Comparison of ENCODE assay signal across 8 cellular contexts in the genomic region with DNA sequence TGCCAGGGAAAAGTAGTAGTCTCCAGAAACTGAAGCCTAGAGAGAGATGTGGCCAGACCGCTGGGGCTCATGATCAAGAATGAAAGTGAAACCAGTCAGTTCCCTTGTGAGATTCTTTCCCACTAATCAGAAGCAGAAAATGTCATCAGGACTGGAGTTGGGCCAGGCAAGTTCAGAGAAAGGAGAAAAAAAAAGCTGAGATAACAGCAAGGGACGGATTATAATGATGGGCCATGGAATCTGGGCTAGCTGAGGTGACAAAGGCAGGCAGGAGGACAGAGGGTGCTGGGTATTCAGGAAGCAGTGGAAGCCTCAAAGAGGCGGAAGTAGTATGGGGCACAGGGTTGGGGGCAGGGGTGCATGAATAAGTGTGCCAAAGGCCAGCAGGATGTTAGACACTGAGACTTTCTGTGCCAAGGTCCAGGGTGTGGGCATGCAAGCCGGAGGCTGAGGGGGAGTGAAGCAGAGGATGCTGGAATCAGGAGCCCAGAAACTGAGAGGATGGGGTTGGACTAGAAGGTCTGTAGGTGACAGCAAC. TPM values are rescaled to one million over a fixed set of nuclear protein-coding genes. Genes with fewer than 3 reads are reported as not detected.
DNase-seq lines count a peak whose midpoint lies in the region; ATAC-seq and TF ChIP-seq lines count a peak whose summit lies in the region.

No MANE protein-coding gene starts in this region.

- WGBS in urinary bladder, result 9% methylated on average over 4 of the region's 4 CpGs

- peak overlapping the region; percentile 75 for H3K27ac ChIP-seq in epithelial cell of prostate
- peak overlapping the region; percentile 54 for H3K27ac ChIP-seq in urinary bladder (ENCODE audit: low read depth)

- peaks cover 46% of the 10 kb centered on the region for H3K4me1 Mint-ChIP-seq in CD14-positive monocyte
- peaks cover 27 to 42% (median 40%) of the 10 kb centered on the region in 4 donors for H3K4me1 Mint-ChIP-seq in naive thymus-derived CD8-positive, alpha-beta T cell

- peak overlapping the region; percentile 31 for H3K4me3 ChIP-seq in urinary bladder (ENCODE audit: low read depth, low read length)

- peaks cover 0 to 6% (median 0%) of the 10 kb centered on the region in 7 donors for H3K9me3 Mint-ChIP-seq in CD14-positive monocyte
- no peaks in the 10 kb centered on the region for H3K9me3 Mint-ChIP-seq in naive thymus-derived CD8-positive, alpha-beta T cell

- peaks cover 0 to 32% (median 1%) of the 10 kb centered on the region in 3 donors for H3K27me3 Mint-ChIP-seq in CD14-positive monocyte (ENCODE audit: low read depth in 3 of 3)
- no peaks in the 10 kb centered on the region for H3K27me3 Mint-ChIP-seq in naive thymus-derived CD8-positive, alpha-beta T cell

- DNase-seq in CD14-positive monocyte (ENCODE audit: low spot score) (peak; percentile 64), NCI-H2029 (lab: John Stamatoyannopoulos, UW) (peak; percentile 22), epithelial cell of prostate (ENCODE audit: low read depth, low spot score) (no peak), NCI-H1048 (lab: John Stamatoyannopoulos, UW) (no peak)
- peak in 2 of 3 experiments; percentile 11 to 29 for DNase-seq in activated CD8-positive, alpha-beta memory T cell treated with anti-CD3 and anti-CD28 coated beads for 48 hours (ENCODE audit: low read depth in 2 of 3, low spot score in 2 of 3)
- DNase-seq in naive thymus-derived CD8-positive, alpha-beta T cell, result peak in 9 of 10 donors; percentile 7 to 69 (median 33)

- TF ChIP-seq CTCF in CD14-positive monocyte (IDR thresholded peaks at IDR 0.05), result no peak

- no peaks in the 10 kb centered on the region for H3K36me3 ChIP-seq in urinary bladder (ENCODE audit: insufficient read depth)

- intact Hi-C loops in CD14-positive monocyte (cut with micrococcal nuclease), result loop anchor here (5.0 to 10.0 kb wide), 4 partner anchors 60 to 100 kb away; partner anchors contain the start of genes ATP6AP2 (in 2 of the 2) and MED14 (in 1 of the 2)

- H3K27ac Mint-ChIP-seq in CD14-positive monocyte, result peak overlapping the region; percentile 97 to 98 (median 98)
- peak overlapping the region; percentile 93 to 99 (median 95) for H3K27ac Mint-ChIP-seq in naive thymus-derived CD8-positive, alpha-beta T cell

- ATAC-seq in GM19467 (IDR thresholded peaks at IDR 0.05; ENCODE audit: unreplicated experiment), result peak; percentile 35
- ATAC-seq in naive thymus-derived CD8-positive, alpha-beta T cell, result peak; percentile 53 to 55

- peak overlapping the region; percentile 92 to 99 for H3K4me3 Mint-ChIP-seq in CD14-positive monocyte
- peak overlapping the region; percentile 88 to 98 (median 94) for H3K4me3 Mint-ChIP-seq in naive thymus-derived CD8-positive, alpha-beta T cell

- POLR2A ChIA-PET in naive thymus-derived CD8-positive, alpha-beta T cell (lab: Charles Lee), result no interaction called here

- no peaks in the 10 kb centered on the region for H3K4me1 ChIP-seq in urinary bladder (ENCODE audit: insufficient read depth)

- peaks cover 17 to 33% of the 10 kb centered on the region in 2 donors for H3K36me3 Mint-ChIP-seq in CD14-positive monocyte
- H3K36me3 Mint-ChIP-seq in naive thymus-derived CD8-positive, alpha-beta T cell, result peaks cover 0 to 27% (median 9%) of the 10 kb centered on the region in 3 donors

RNA-seq across cellular contexts. Expression of gene CXorf38, which starts 2.5 kb away (rescaled TPM):
- polyA plus RNA-seq in CD14-positive monocyte, result 10 to 100 TPM; 39.5 to 51.2 TPM
- 10 to 100 TPM; 27.3 to 27.4 TPM for total RNA-seq in naive thymus-derived CD8-positive, alpha-beta T cell
- polyA plus RNA-seq in naive thymus-derived CD8-positive, alpha-beta T cell, result 10 to 100 TPM; 36.6 to 45.2 (median 37.2) TPM
- 12.5 TPM for total RNA-seq in urinary bladder
- polyA plus RNA-seq in urinary bladder, result 8.0 TPM

RNA-seq across cellular contexts. Expression of gene MPC1L, which starts 21.7 kb away (rescaled TPM):
- not detected for polyA plus RNA-seq in CD14-positive monocyte
- total RNA-seq in naive thymus-derived CD8-positive, alpha-beta T cell, result not detected
- not detected for polyA plus RNA-seq in naive thymus-derived CD8-positive, alpha-beta T cell
- total RNA-seq in urinary bladder, result not detected
- not detected for polyA plus RNA-seq in urinary bladder

Comparison
In these comparisons a context has a peak if more than half of its experiments do, and no peak if none do; other contexts are left out.
1. DNase-seq: peak in CD14-positive monocyte (single experiment), NCI-H2029 (single experiment), activated CD8-positive, alpha-beta memory T cell treated with anti-CD3 and anti-CD28 coated beads for 48 hours (2 of 3) and naive thymus-derived CD8-positive, alpha-beta T cell (9 of 10); none in epithelial cell of prostate (single experiment) and NCI-H1048 (single experiment).